Comparison of ENCODE assay signal across 23 cellular contexts in genomic region chr4:5802565-5802964, GRCh38.
"Had no signal": no experiment of that assay in that cellular context is flagged by ENCODE, and none has a peak within 500 bp of the region (broad histone marks: within the 10 kb centered on the region; RNA-seq: fewer than 3 reads in every experiment).

No MANE protein-coding gene starts in this region.

- FAIRE-seq: HTR-8/SVneo, K562 had no signal

- ATAC-seq: K562 had no signal

- H3K27ac ChIP-seq: HL-60, KMS-11, RWPE1 had no signal

- H3K27me3 Mint-ChIP-seq: IgD-negative memory B cell had no signal

- H3K9ac ChIP-seq: KMS-11, SK-N-SH had no signal

- H3K4me3 ChIP-seq: K562 had no signal

- H3K27ac Mint-ChIP-seq: IgD-negative memory B cell had no signal

- H3K4me3 Mint-ChIP-seq: IgD-negative memory B cell had no signal

- H3K4me1 Mint-ChIP-seq: IgD-negative memory B cell had no signal

- H3K9me3 ChIP-seq: SK-N-SH had no signal

- DNase-seq: Kasumi-1, MM.1S, NCI-H1092 treated with DMSO at 0.1 percent for 48 hours, NCI-H1436, NCI-H187, NCI-H2029, NCI-H2081 treated with DMSO at 0.1 percent for 48 hours, NCI-H2171, NCI-H226, NCI-H446, NCI-H510A, NCI-H524 treated with DMSO at 0.1 percent for 48 hours, NCI-H69, NCI-H774, SHP77, SK-N-SH, SW 1271 had no signal

- H3K36me3 Mint-ChIP-seq: IgD-negative memory B cell had no signal

- H3K4me2 ChIP-seq: KMS-11, SK-N-SH had no signal
